ENCODE assay signal across 17 cellular contexts in genomic region chr10:11882646-11883375, GRCh38. TPM values are rescaled to one million over a fixed set of nuclear protein-coding genes. Genes with fewer than 3 reads are reported as not detected.
A peak's percentile ranks its signal among the peaks of the same experiment; 100 is the strongest.
DNase-seq lines count a peak whose midpoint lies in the region; ATAC-seq and TF ChIP-seq lines count a peak whose summit lies in the region.
"Had no signal": no experiment of that assay in that cellular context is flagged by ENCODE, and none has a peak within 500 bp of the region (broad histone marks: within the 10 kb centered on the region; RNA-seq: fewer than 3 reads in every experiment).

No MANE protein-coding gene starts in this region.

- H4K91ac ChIP-seq in trophoblast cell (ENCODE audit: low read depth, low read length), result peak overlapping the region; percentile 69

- H3K79me2 ChIP-seq in PC-9 (ENCODE audit: low read depth) (0 out of 2 replicates have a peak, but pooled peaks cover 3% of the 10 kb centered on the region), trophoblast cell (ENCODE audit: control insufficient read depth, insufficient read depth, low read length, poor library complexity) (no peaks in the 10 kb centered on the region)

- DNase-seq in EH (ENCODE audit: low read depth) (peak; percentile 17), PC-9 (peak in 1 of 2 experiments; percentile 28), trophoblast cell (no peak), NCI-H1417 (lab: John Stamatoyannopoulos, UW) (no peak), HCEC 1CT (no peak), NCI-H1105 (lab: John Stamatoyannopoulos, UW) (no peak)
- no peak for DNase-seq in effector memory CD8-positive, alpha-beta T cell
- DNase-seq: left ventricle myocardium inferior; NCI-H1436; ovary; RPMI8226; stimulated activated CD8-positive, alpha-beta memory T cell treated with anti-CD3 and anti-CD28 coated beads, Interleukin-4, amount 100 ng/mL, for 48 hours had no signal

- H2BK120ac ChIP-seq in trophoblast cell (ENCODE audit: insufficient read depth, low read length, poor library complexity), result peak overlapping the region; percentile 44

- no peaks in the 10 kb centered on the region for H3K27me3 ChIP-seq in PC-9 (ENCODE audit: insufficient read depth, low read depth)
- no peaks in the 10 kb centered on the region for H3K27me3 ChIP-seq in trophoblast cell (ENCODE audit: insufficient read depth, low read length)
- H3K27me3 ChIP-seq: body of pancreas, esophagus muscularis mucosa, ovary had no signal

- no peaks in the 10 kb centered on the region for H3K9me2 ChIP-seq in PC-9 (ENCODE audit: insufficient read depth)

- H3K4me2 ChIP-seq in PC-9 (peak overlapping the region; percentile 73), trophoblast cell (ENCODE audit: low read length) (no peak overlapping the region)

- CTCF ChIA-PET in PC-9 (lab: Charles Lee), result interaction anchor here (0.5 to 2.6 kb wide), 3 partner anchors 15 to 245 kb away, joined by 3 to 12 read pairs (median 11); no protein-coding TSS in a partner anchor

- no peak for TF ChIP-seq CTCF in PC-9 (conservative IDR thresholded peaks at IDR 0.05)

- H4K8ac ChIP-seq in trophoblast cell (ENCODE audit: low read depth, low read length), result no peak overlapping the region

- no peaks in the 10 kb centered on the region for H3K9me3 Mint-ChIP-seq in effector memory CD8-positive, alpha-beta T cell
- H3K9me3 Mint-ChIP-seq: dendritic cell treated with granulocyte-macrophage colony-stimulating factor and Interleukin-4, amounts not matched to agents 40 ng/mL and 50 ng/mL, for 4 days had no signal

- H4K20me1 ChIP-seq in PC-9 (ENCODE audit: insufficient read depth), result no peaks in the 10 kb centered on the region

- peak overlapping the region in 1 of 2 donors; percentile 84 for H3K27ac Mint-ChIP-seq in effector memory CD8-positive, alpha-beta T cell
- H3K27ac Mint-ChIP-seq: activated naive CD8-positive, alpha-beta T cell; dendritic cell treated with granulocyte-macrophage colony-stimulating factor and Interleukin-4, amounts not matched to agents 40 ng/mL and 50 ng/mL, for 4 days had no signal

- H3K4me3 ChIP-seq in PC-9 (no peak overlapping the region), trophoblast cell (ENCODE audit: low read depth, low read length) (no peak overlapping the region)
- H3K4me3 ChIP-seq: body of pancreas, esophagus muscularis mucosa, left ventricle myocardium inferior, ovary had no signal

- no peak overlapping the region for H3K23ac ChIP-seq in trophoblast cell (ENCODE audit: low read length)

- peaks cover 43% of the 10 kb centered on the region for H3F3A ChIP-seq in PC-9 (ENCODE audit: insufficient read depth, low read depth)

- H3K9me3 ChIP-seq in PC-9 (ENCODE audit: insufficient read depth, low read depth) (no peaks in the 10 kb centered on the region), trophoblast cell (ENCODE audit: insufficient read depth, low read depth, low read length) (no peaks in the 10 kb centered on the region)
- H3K9me3 ChIP-seq: body of pancreas, esophagus muscularis mucosa, left ventricle myocardium inferior, ovary had no signal

- POLR2A ChIA-PET in PC-9 (lab: Charles Lee; ENCODE audit: unreplicated experiment), result interaction anchor here (0.5 kb wide), 1 partner anchor 97 kb away, joined by 3 read pairs; no protein-coding TSS in a partner anchor

- no peak overlapping the region for H4K12ac ChIP-seq in trophoblast cell (ENCODE audit: low read depth, low read length)

- no CpG with 5 or more reads among the region's 14 CpGs for WGBS in trophoblast cell (ENCODE audit: extremely low coverage, insufficient coverage, insufficient read length)

- H3K27me3 Mint-ChIP-seq in effector memory CD8-positive, alpha-beta T cell, result no peaks in the 10 kb centered on the region
- H3K27me3 Mint-ChIP-seq: activated naive CD8-positive, alpha-beta T cell; dendritic cell treated with granulocyte-macrophage colony-stimulating factor and Interleukin-4, amounts not matched to agents 40 ng/mL and 50 ng/mL, for 4 days had no signal

- peaks cover 16 to 17% of the 10 kb centered on the region in 2 donors for H3K4me1 Mint-ChIP-seq in effector memory CD8-positive, alpha-beta T cell (ENCODE audit: low read depth in 2 of 2)

- H2AFZ ChIP-seq in PC-9, result no peak overlapping the region
- H2AFZ ChIP-seq in trophoblast cell (ENCODE audit: insufficient read depth, low read length, poor library complexity), result no peak overlapping the region

- no peak overlapping the region for H3K4ac ChIP-seq in trophoblast cell (ENCODE audit: low read depth, low read length)

- H3K27ac ChIP-seq in PC-9 (peak overlapping the region; percentile 100), trophoblast cell (ENCODE audit: low read depth, low read length) (no peak overlapping the region)
- H3K27ac ChIP-seq: esophagus muscularis mucosa, left ventricle myocardium inferior, ovary, VCaP had no signal

- peaks cover 25% of the 10 kb centered on the region for H3K79me1 ChIP-seq in trophoblast cell (ENCODE audit: low read length)

- H3K4me3 Mint-ChIP-seq in effector memory CD8-positive, alpha-beta T cell, result no peak overlapping the region
- H3K4me3 Mint-ChIP-seq: activated naive CD8-positive, alpha-beta T cell; dendritic cell treated with granulocyte-macrophage colony-stimulating factor and Interleukin-4, amounts not matched to agents 40 ng/mL and 50 ng/mL, for 4 days had no signal

- H2AK5ac ChIP-seq in trophoblast cell (ENCODE audit: low read length), result peak overlapping the region; percentile 86

- H2BK5ac ChIP-seq in trophoblast cell (ENCODE audit: low read depth, low read length, poor library complexity), result no peak overlapping the region

- H3K18ac ChIP-seq in trophoblast cell (ENCODE audit: low read length), result peak overlapping the region; percentile 2

- H3K36me3 Mint-ChIP-seq in effector memory CD8-positive, alpha-beta T cell (ENCODE audit: insufficient read depth), result no peaks in the 10 kb centered on the region
- H3K36me3 Mint-ChIP-seq: activated naive CD8-positive, alpha-beta T cell had no signal

- intact Hi-C loops in PC-9 (cut with micrococcal nuclease; ENCODE audit: unreplicated experiment), result loop anchor here (1.0 kb wide), 2 partner anchors 9 to 15 kb away; no protein-coding TSS in a partner anchor

- H2BK12ac ChIP-seq in trophoblast cell (ENCODE audit: low read length), result peak overlapping the region; percentile 34

- peak overlapping the region; percentile 27 for H3K14ac ChIP-seq in trophoblast cell (ENCODE audit: low read length)

- peaks cover 77% of the 10 kb centered on the region for H3K4me1 ChIP-seq in PC-9 (replicated peaks; ENCODE audit: insufficient read depth)
- H3K4me1 ChIP-seq in trophoblast cell (ENCODE audit: control insufficient read depth in 1 of 2, insufficient read depth in 2 of 2, low read length in 2 of 2), result peaks cover 24 to 37% of the 10 kb centered on the region in 2 experiments
- H3K4me1 ChIP-seq: esophagus muscularis mucosa had no signal

- BruUV-seq in PC-9 (replicated peaks; lab: Mats Ljungman, UMichigan), result TSS peak; percentile 97

- H3K9ac ChIP-seq in trophoblast cell (ENCODE audit: low read length), result no peak overlapping the region

- H3K36me3 ChIP-seq in PC-9 (ENCODE audit: low read depth) (no peaks in the 10 kb centered on the region), trophoblast cell (ENCODE audit: control insufficient read depth in 1 of 2, insufficient read depth in 2 of 2, low read length in 2 of 2) (no peaks in the 10 kb centered on the region)
- H3K36me3 ChIP-seq: esophagus muscularis mucosa, left ventricle myocardium inferior, ovary had no signal

- peak; percentile 53 for ATAC-seq in effector memory CD8-positive, alpha-beta T cell (replicated peaks)

RNA-seq across cellular contexts. Expression of gene PROSER2, which starts 59.7 kb away (rescaled TPM):
- total RNA-seq in PC-9 (2021), result 66.6 and 87.5 TPM in 2 replicates
- polyA plus RNA-seq in trophoblast cell (2013), result 16.0 and 17.5 TPM in 2 replicates
